ENCODE assay signal across 25 cellular contexts in the genomic region with DNA sequence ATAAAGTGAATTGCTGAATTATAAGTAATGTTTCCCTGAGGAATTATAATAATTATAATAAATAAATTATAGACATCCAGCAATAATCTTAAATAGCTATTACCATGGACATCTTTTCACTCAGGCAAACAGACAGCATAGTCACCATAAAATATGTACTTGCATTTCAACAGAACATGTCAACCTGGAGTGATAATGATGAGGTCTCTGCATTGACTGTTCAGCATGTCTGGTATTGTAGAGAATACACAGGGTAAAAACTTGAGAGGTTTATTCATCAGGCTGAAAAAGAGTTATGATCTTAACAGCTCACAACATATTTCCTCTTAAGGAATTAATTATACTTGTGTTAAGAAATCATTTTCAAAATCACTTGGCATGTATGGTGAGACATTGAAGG. TPM values are rescaled to one million over a fixed set of nuclear protein-coding genes. Genes with fewer than 3 reads are reported as not detected.
"Had no signal": no experiment of that assay in that cellular context is flagged by ENCODE, and none has a peak within 500 bp of the region (broad histone marks: within the 10 kb centered on the region; RNA-seq: fewer than 3 reads in every experiment).

No MANE protein-coding gene starts in this region.

- H3K36me3 ChIP-seq: stomach, suprapubic skin, thoracic aorta, thyroid gland, tibial artery, tibial nerve, transverse colon, upper lobe of left lung, upper lobe of right lung, uterus, vagina had no signal

- H3K27me3 ChIP-seq: stomach, suprapubic skin, testis, thyroid gland, tibial artery, tibial nerve, transverse colon, upper lobe of left lung, upper lobe of right lung, uterus, vagina had no signal

- H3K27ac ChIP-seq: stomach, suprapubic skin, testis, thoracic aorta, thyroid gland, tibial artery, tibial nerve, transverse colon, upper lobe of left lung, upper lobe of right lung, uterus, vagina had no signal

- DNase-seq: stimulated activated CD4-positive, alpha-beta T cell treated with anti-CD3 and anti-CD28 coated beads, Interleukin-2, amount 100 ng/mL, for 48 hours; stimulated activated CD4-positive, alpha-beta T cell treated with anti-CD3 and anti-CD28 coated beads, Interleukin-4, amount 100 ng/mL, for 1 hour; stimulated activated CD4-positive, alpha-beta T cell treated with anti-CD3 and anti-CD28 coated beads, Interleukin-4, amount 100 ng/mL, for 24 hours; stimulated activated CD4-positive, alpha-beta T cell treated with anti-CD3 and anti-CD28 coated beads, Interleukin-4, amount 100 ng/mL, for 4 hours; stimulated activated CD8-positive, alpha-beta memory T cell treated with anti-CD3 and anti-CD28 coated beads, Interleukin-4, amount 100 ng/mL, for 48 hours; stimulated activated naive B cell treated with anti-CD40 and anti-IgM and Interleukin-4, amounts not matched to agents 10 μg/mL and 1 μg/mL and 100 μg/mL, for 72 hours; stimulated activated naive CD4-positive, alpha-beta T cell; stimulated activated naive CD4-positive, alpha-beta T cell treated with Interleukin-2 at 50 U/mL for 16 hours; stimulated activated naive CD8-positive, alpha-beta T cell treated with anti-CD3 and anti-CD28 coated beads, Interleukin-15, amount 100 ng/mL, for 72 hours; stimulated activated naive CD8-positive, alpha-beta T cell treated with anti-CD3 and anti-CD28 coated beads, Interleukin-15, Interleukin-2, amounts not matched to agents 100 U/mL and 50 U/mL, for 24 hours; stomach; substantia nigra; testis; thyroid gland; tibial artery; transverse colon; trophoblast cell; upper lobe of left lung; upper lobe of right lung; uterus had no signal

- H3K4me3 ChIP-seq: stomach, suprapubic skin, testis, thoracic aorta, thyroid gland, tibial artery, tibial nerve, transverse colon, upper lobe of left lung, upper lobe of right lung, uterus, vagina had no signal

- H3K9me3 ChIP-seq: stomach, suprapubic skin, testis, thoracic aorta, thyroid gland, tibial artery, tibial nerve, transverse colon, upper lobe of left lung, upper lobe of right lung, uterus, vagina had no signal

RNA-seq across cellular contexts. Expression of gene TYR, which starts 41.1 kb away (rescaled TPM):
- polyA plus RNA-seq: stomach, urinary bladder had no signal
